In genomic region chr2:43675646-43676321, GRCh38 we compare ENCODE assay signal across 8 cellular contexts. TPM values are rescaled to one million over a fixed set of nuclear protein-coding genes. Genes with fewer than 3 reads are reported as not detected.
DNase-seq lines count a peak whose midpoint lies in the region; ATAC-seq and TF ChIP-seq lines count a peak whose summit lies in the region.

No MANE protein-coding gene starts in this region.

- H3K27ac ChIP-seq in stomach, result peak overlapping the region in 3 of 5 donors; percentile 20 to 69 (median 56)

- DNase-seq in T-helper 1 cell (no peak), stomach (no peak), foreskin melanocyte (no peak), hepatic stellate cell (ENCODE audit: low spot score) (no peak), kidney glomerular epithelial cell (lab: John Stamatoyannopoulos, UW) (no peak)
- DNase-seq in activated naive CD8-positive, alpha-beta T cell treated with anti-CD3 and anti-CD28 coated beads, Interleukin-2, amount 10 ng/mL, durations not matched to agents 7 days and 5 days, result no peak

- peak overlapping the region; percentile 29; the same call in 1 of the 2 replicates for H3K4me3 ChIP-seq in iPS-18c (ENCODE audit: insufficient read depth, low read depth, low read length)
- peak overlapping the region; percentile 52 to 66 (median 54) for H3K4me3 ChIP-seq in stomach

- H3K36me3 ChIP-seq in stomach, result no peaks in the 10 kb centered on the region

- no peak overlapping the region for H3K27ac Mint-ChIP-seq in T-helper 1 cell treated with Interleukin-12 subunit alpha and Interleukin-12 subunit beta and Interleukin-4 antibody, amounts not matched to agents 30 μg/mL and 1 μg/mL, for 36 hours
- H3K27ac Mint-ChIP-seq in activated naive CD8-positive, alpha-beta T cell treated with anti-CD3 and anti-CD28 coated beads, Interleukin-2, amount 10 ng/mL, durations not matched to agents 7 days and 5 days, result no peak overlapping the region

- TF ChIP-seq CTCF in stomach (IDR thresholded peaks at IDR 0.05), result no peak

- no peak for TF ChIP-seq POLR2A in stomach (IDR thresholded peaks at IDR 0.05)

- peak overlapping the region; percentile 58 for H3K4me3 Mint-ChIP-seq in T-helper 1 cell treated with Interleukin-12 subunit alpha and Interleukin-12 subunit beta and Interleukin-4 antibody, amounts not matched to agents 30 μg/mL and 1 μg/mL, for 36 hours
- peak overlapping the region; percentile 53 for H3K4me3 Mint-ChIP-seq in activated naive CD8-positive, alpha-beta T cell treated with anti-CD3 and anti-CD28 coated beads, Interleukin-2, amount 10 ng/mL, durations not matched to agents 7 days and 5 days

- WGBS in stomach, 5 donors, result 42 to 55% (median 45%) methylated on average over 14 of the region's 14 CpGs

- H3K9me3 Mint-ChIP-seq in T-helper 1 cell treated with Interleukin-12 subunit alpha and Interleukin-12 subunit beta and Interleukin-4 antibody, amounts not matched to agents 30 μg/mL and 1 μg/mL, for 36 hours, result peaks cover 6% of the 10 kb centered on the region
- peaks cover 2% of the 10 kb centered on the region for H3K9me3 Mint-ChIP-seq in activated naive CD8-positive, alpha-beta T cell treated with anti-CD3 and anti-CD28 coated beads, Interleukin-2, amount 10 ng/mL, durations not matched to agents 7 days and 5 days

- H3K27me3 Mint-ChIP-seq in T-helper 1 cell treated with Interleukin-12 subunit alpha and Interleukin-12 subunit beta and Interleukin-4 antibody, amounts not matched to agents 30 μg/mL and 1 μg/mL, for 36 hours (ENCODE audit: low read depth), result peaks cover 39% of the 10 kb centered on the region
- peaks cover 15% of the 10 kb centered on the region for H3K27me3 Mint-ChIP-seq in activated naive CD8-positive, alpha-beta T cell treated with anti-CD3 and anti-CD28 coated beads, Interleukin-2, amount 10 ng/mL, durations not matched to agents 7 days and 5 days

- no peaks in the 10 kb centered on the region for H3K36me3 Mint-ChIP-seq in T-helper 1 cell treated with Interleukin-12 subunit alpha and Interleukin-12 subunit beta and Interleukin-4 antibody, amounts not matched to agents 30 μg/mL and 1 μg/mL, for 36 hours (ENCODE audit: low read depth)
- H3K36me3 Mint-ChIP-seq in activated naive CD8-positive, alpha-beta T cell treated with anti-CD3 and anti-CD28 coated beads, Interleukin-2, amount 10 ng/mL, durations not matched to agents 7 days and 5 days, result peaks cover 3% of the 10 kb centered on the region

- TF ChIP-seq EP300 in stomach (IDR thresholded peaks at IDR 0.05), result no peak

- no peaks in the 10 kb centered on the region for H3K9me3 ChIP-seq in iPS-18c (ENCODE audit: control insufficient read depth, insufficient read depth, low read length)
- H3K9me3 ChIP-seq in stomach, result no peaks in the 10 kb centered on the region

- no peak for ATAC-seq in activated naive CD8-positive, alpha-beta T cell treated with anti-CD3 and anti-CD28 coated beads, Interleukin-2, amount 10 ng/mL, durations not matched to agents 7 days and 5 days (ENCODE audit: low read depth)

- intact Hi-C loops in stomach (cut with DNase I; ENCODE audit: low total_unique reads), result no loop called here

- peaks cover 0 to 16% (median 10%) of the 10 kb centered on the region in 4 donors for H3K4me1 ChIP-seq in stomach

- peaks cover 0 to 4% (median 0%) of the 10 kb centered on the region in 3 donors for H3K27me3 ChIP-seq in stomach

- POLR2A ChIA-PET in activated naive CD8-positive, alpha-beta T cell treated with anti-CD3 and anti-CD28 coated beads, Interleukin-2, amount 10 ng/mL, durations not matched to agents 7 days and 5 days (lab: Charles Lee), result no interaction called here

- H3K4me1 Mint-ChIP-seq in T-helper 1 cell treated with Interleukin-12 subunit alpha and Interleukin-12 subunit beta and Interleukin-4 antibody, amounts not matched to agents 30 μg/mL and 1 μg/mL, for 36 hours (ENCODE audit: low read depth), result peaks cover 5% of the 10 kb centered on the region
- H3K4me1 Mint-ChIP-seq in activated naive CD8-positive, alpha-beta T cell treated with anti-CD3 and anti-CD28 coated beads, Interleukin-2, amount 10 ng/mL, durations not matched to agents 7 days and 5 days, result peaks cover 3% of the 10 kb centered on the region

RNA-seq across cellular contexts. Expression of gene C1GALT1C1L, which starts 0.4 kb away (rescaled TPM):
- not detected for total RNA-seq in activated naive CD8-positive, alpha-beta T cell treated with anti-CD3 and anti-CD28 coated beads, Interleukin-2, amount 10 ng/mL, durations not matched to agents 7 days and 5 days
- 1 to 10 TPM in 1 of 5 donors, not detected in 4; 1.3 TPM for total RNA-seq in stomach
- under 1 TPM in 1 of 3 donors, not detected in 2; 0.63 TPM for polyA plus RNA-seq in stomach

RNA-seq across cellular contexts. Expression of gene PLEKHH2, which starts 38.7 kb away (rescaled TPM):
- 1 to 10 TPM; 1.2 to 1.9 TPM for total RNA-seq in activated naive CD8-positive, alpha-beta T cell treated with anti-CD3 and anti-CD28 coated beads, Interleukin-2, amount 10 ng/mL, durations not matched to agents 7 days and 5 days
- total RNA-seq in stomach, result 100 to 1,000 TPM in 1 of 5 donors, 10 to 100 TPM in 3, 1 to 10 TPM in 1; 8.5 to 130 (median 55.8) TPM
- 1 to 10 TPM; 1.8 to 5.2 (median 2.6) TPM for polyA plus RNA-seq in stomach
